In the genomic region with DNA sequence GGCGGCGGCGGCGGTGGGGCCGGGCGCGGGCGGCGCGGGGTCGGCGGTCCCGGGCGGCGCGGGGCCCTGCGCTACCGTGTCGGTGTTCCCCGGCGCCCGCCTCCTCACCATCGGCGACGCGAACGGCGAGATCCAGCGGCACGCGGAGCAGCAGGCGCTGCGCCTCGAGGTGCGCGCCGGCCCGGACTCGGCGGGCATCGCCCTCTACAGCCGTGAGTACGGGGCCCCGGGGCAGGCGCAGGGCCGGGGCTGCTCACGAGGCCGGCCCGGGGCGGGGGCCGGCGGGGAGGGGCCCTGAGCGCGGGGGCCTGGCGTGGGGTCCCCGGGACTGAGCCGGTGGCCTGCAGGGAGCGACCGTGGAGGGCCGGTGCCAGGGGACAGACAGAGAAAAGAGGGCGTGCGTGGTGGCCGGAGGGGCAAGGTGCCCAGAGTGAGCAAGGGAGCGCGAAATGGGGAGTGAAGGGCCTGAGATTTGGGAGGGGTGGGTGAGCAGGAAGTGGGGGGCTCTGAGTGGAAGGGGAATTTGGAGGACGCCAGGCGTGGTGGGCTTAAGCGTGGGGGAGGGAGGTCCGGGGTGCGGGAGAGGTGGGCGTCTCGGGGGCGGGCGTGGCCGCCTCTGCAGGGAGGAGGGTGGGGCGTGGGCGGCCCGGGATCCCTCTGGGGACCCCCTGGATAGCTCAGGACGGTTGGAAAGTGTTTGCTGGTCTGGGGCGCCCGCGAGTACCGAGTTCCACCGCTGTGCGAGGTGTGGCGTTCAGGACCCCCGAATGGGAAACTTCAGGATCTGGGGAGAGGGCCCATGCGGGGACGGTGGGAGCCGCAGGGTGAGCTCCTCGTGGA, we compare ENCODE assay signal across 1 cellular context.
TF ChIP-seq lines count a peak whose summit lies in the region.

No MANE protein-coding gene starts in this region.

TF ChIP-seq in PFSK-1, 5 proteins besides CTCF, POLR2A, EP300 and RAD21:
- TF ChIP-seq FOXP2 (optimal IDR thresholded peaks at IDR 0.05; ENCODE audit: borderline replicate concordance, extremely low read depth, extremely low read length, insufficient read depth) (no peak), TAF1 (IDR thresholded peaks at IDR 0.05; ENCODE audit: borderline replicate concordance, insufficient read depth, low read length) (no peak), SIN3A (IDR thresholded peaks at IDR 0.05; ENCODE audit: borderline replicate concordance, insufficient read depth, low read length) (0 out of 2 replicates have a peak, but pooled peaks have one; percentile 18), POLR2AphosphoS5 (IDR thresholded peaks at IDR 0.05; ENCODE audit: low read depth, low read length) (no peak; the same call in 1 of the 2 replicates)
- TF ChIP-seq, protein P1, sequence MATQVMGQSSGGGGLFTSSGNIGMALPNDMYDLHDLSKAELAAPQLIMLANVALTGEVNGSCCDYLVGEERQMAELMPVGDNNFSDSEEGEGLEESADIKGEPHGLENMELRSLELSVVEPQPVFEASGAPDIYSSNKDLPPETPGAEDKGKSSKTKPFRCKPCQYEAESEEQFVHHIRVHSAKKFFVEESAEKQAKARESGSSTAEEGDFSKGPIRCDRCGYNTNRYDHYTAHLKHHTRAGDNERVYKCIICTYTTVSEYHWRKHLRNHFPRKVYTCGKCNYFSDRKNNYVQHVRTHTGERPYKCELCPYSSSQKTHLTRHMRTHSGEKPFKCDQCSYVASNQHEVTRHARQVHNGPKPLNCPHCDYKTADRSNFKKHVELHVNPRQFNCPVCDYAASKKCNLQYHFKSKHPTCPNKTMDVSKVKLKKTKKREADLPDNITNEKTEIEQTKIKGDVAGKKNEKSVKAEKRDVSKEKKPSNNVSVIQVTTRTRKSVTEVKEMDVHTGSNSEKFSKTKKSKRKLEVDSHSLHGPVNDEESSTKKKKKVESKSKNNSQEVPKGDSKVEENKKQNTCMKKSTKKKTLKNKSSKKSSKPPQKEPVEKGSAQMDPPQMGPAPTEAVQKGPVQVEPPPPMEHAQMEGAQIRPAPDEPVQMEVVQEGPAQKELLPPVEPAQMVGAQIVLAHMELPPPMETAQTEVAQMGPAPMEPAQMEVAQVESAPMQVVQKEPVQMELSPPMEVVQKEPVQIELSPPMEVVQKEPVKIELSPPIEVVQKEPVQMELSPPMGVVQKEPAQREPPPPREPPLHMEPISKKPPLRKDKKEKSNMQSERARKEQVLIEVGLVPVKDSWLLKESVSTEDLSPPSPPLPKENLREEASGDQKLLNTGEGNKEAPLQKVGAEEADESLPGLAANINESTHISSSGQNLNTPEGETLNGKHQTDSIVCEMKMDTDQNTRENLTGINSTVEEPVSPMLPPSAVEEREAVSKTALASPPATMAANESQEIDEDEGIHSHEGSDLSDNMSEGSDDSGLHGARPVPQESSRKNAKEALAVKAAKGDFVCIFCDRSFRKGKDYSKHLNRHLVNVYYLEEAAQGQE (IDR thresholded peaks at IDR 0.05; ENCODE audit: insufficient read depth in 1 of 2, low read depth in 2 of 2, low read length in 2 of 2), result no peak
